8 cellular contexts compared by ENCODE assay signal in genomic region chr6:100880149-100880900, GRCh38. TPM values are rescaled to one million over a fixed set of nuclear protein-coding genes. Genes with fewer than 3 reads are reported as not detected.
A peak's percentile ranks its signal among the peaks of the same experiment; 100 is the strongest.
DNase-seq lines count a peak whose midpoint lies in the region; ATAC-seq and TF ChIP-seq lines count a peak whose summit lies in the region.

No MANE protein-coding gene starts in this region.

- H3K4me2 ChIP-seq in OCI-LY7 (ENCODE audit: low read length), result peak overlapping the region; percentile 77

- peak overlapping the region; percentile 99 for H3K4me3 Mint-ChIP-seq in nephron progenitor cell

- CTCF ChIA-PET in OCI-LY7 (lab: Charles Lee; ENCODE audit: unreplicated experiment), result no interaction called here

- DNase-seq in NCI-H1092 treated with DMSO at 0.1 percent for 48 hours (lab: John Stamatoyannopoulos, UW) (peak; percentile 2), NCI-H1092 (lab: John Stamatoyannopoulos, UW) (no peak), OCI-LY7 (ENCODE audit: low spot score) (no peak), nephron progenitor cell (no peak)

- no peak for TF ChIP-seq CTCF in OCI-LY7 (conservative IDR thresholded peaks at IDR 0.05; ENCODE audit: low read length)
- no peak for TF ChIP-seq CTCF in nephron progenitor cell (IDR thresholded peaks at IDR 0.05)

- POLR2A ChIA-PET in OCI-LY7 (lab: Charles Lee), result interaction anchor here (0.6 to 2.5 kb wide), 17 partner anchors 11 to 214 kb away, joined by 3 to 22 read pairs (median 4); no protein-coding TSS in a partner anchor

- H3K4me3 ChIP-seq in OCI-LY7 (ENCODE audit: low read depth, low read length, poor library complexity, severe bottlenecking), result peak overlapping the region; percentile 73
- peak overlapping the region; percentile 92 for H3K4me3 ChIP-seq in ectodermal cell (ENCODE audit: insufficient read depth, low read depth, low read length)

- H3K27ac Mint-ChIP-seq in nephron progenitor cell, result peak overlapping the region; percentile 100

- ATAC-seq in GM21619 (IDR thresholded peaks at IDR 0.05; ENCODE audit: unreplicated experiment) (no peak), HG02885 (IDR thresholded peaks at IDR 0.05; ENCODE audit: poor library complexity, unreplicated experiment) (no peak), HG02642 (IDR thresholded peaks at IDR 0.05; ENCODE audit: poor library complexity, unreplicated experiment) (no peak)

- peaks cover 55% of the 10 kb centered on the region for H3K79me2 ChIP-seq in OCI-LY7 (ENCODE audit: insufficient read depth, low read depth, low read length)

- H3K36me3 Mint-ChIP-seq in nephron progenitor cell (ENCODE audit: low read depth), result peaks cover 18% of the 10 kb centered on the region

- peaks cover 12% of the 10 kb centered on the region; the same call in 1 of the 2 replicates for H4K20me1 ChIP-seq in OCI-LY7 (ENCODE audit: insufficient read depth, low read length)

- 0% methylated on average over 6 to 8 of the region's 9 CpGs for WGBS in ectodermal cell, 2 experiments

- peaks cover 61% of the 10 kb centered on the region for H3K4me1 Mint-ChIP-seq in nephron progenitor cell

- peak overlapping the region; percentile 46 for H3K27ac ChIP-seq in OCI-LY7 (ENCODE audit: low read depth, low read length, poor library complexity, severe bottlenecking)
- no peak overlapping the region for H3K27ac ChIP-seq in ectodermal cell (ENCODE audit: insufficient read depth, low read depth, low read length, poor library complexity, severe bottlenecking)

- H2AFZ ChIP-seq in OCI-LY7 (ENCODE audit: low read length), result peak overlapping the region; percentile 98; the same call in 1 of the 2 replicates

- H3K27me3 ChIP-seq in ectodermal cell (ENCODE audit: control insufficient read depth, insufficient read depth, low read length, poor library complexity, severe bottlenecking), result no peaks in the 10 kb centered on the region

- intact Hi-C loops in OCI-LY7 (cut with micrococcal nuclease; ENCODE audit: unreplicated experiment), result loop anchor here (2.0 kb wide), 2 partner anchors 120 to 130 kb away; no protein-coding TSS in a partner anchor

- H3K36me3 ChIP-seq in OCI-LY7 (ENCODE audit: insufficient read depth, low read length) (peaks cover 23% of the 10 kb centered on the region), ectodermal cell (ENCODE audit: control insufficient read depth, insufficient read depth, low read length) (no peaks in the 10 kb centered on the region)

- H3K9me2 ChIP-seq in OCI-LY7 (ENCODE audit: insufficient read depth, low read length), result no peaks in the 10 kb centered on the region

- H3K9me3 Mint-ChIP-seq in nephron progenitor cell, result peaks cover 8% of the 10 kb centered on the region

- no TSS peak for BruUV-seq in OCI-LY7 (replicated peaks; lab: Mats Ljungman, UMichigan)

- H3K9me3 ChIP-seq in OCI-LY7 (ENCODE audit: low read length), result no peaks in the 10 kb centered on the region
- H3K9me3 ChIP-seq in ectodermal cell (ENCODE audit: control insufficient read depth, low read length), result no peaks in the 10 kb centered on the region

- no peaks in the 10 kb centered on the region for H3K27me3 Mint-ChIP-seq in nephron progenitor cell (ENCODE audit: low read depth, poor library complexity)

- H3K4me1 ChIP-seq in OCI-LY7 (ENCODE audit: insufficient read depth, low read length, poor library complexity, severe bottlenecking), result peaks cover 23% of the 10 kb centered on the region
- H3K4me1 ChIP-seq in ectodermal cell (ENCODE audit: control insufficient read depth, insufficient read depth, low read length), result peaks cover 12% of the 10 kb centered on the region

RNA-seq across cellular contexts. Expression of gene ASCC3, which starts 0.8 kb away (rescaled TPM):
- 28.5 and 35.4 TPM in 2 replicates for total RNA-seq in OCI-LY7 (2014; rRNA removed; shearing (Covaris generic))
- 45.0 and 47.5 TPM in 2 replicates for total RNA-seq in OCI-LY7 (2022)
- polyA plus RNA-seq in ectodermal cell (2013, experiment 1 of 4), result 29.3 TPM
- polyA plus RNA-seq in ectodermal cell (2013, experiment 2 of 4), result 30.3 TPM
- 23.2 TPM for polyA plus RNA-seq in ectodermal cell (2013, experiment 3 of 4)
- 25.7 TPM for polyA plus RNA-seq in ectodermal cell (2013, experiment 4 of 4)
